In the genomic region with DNA sequence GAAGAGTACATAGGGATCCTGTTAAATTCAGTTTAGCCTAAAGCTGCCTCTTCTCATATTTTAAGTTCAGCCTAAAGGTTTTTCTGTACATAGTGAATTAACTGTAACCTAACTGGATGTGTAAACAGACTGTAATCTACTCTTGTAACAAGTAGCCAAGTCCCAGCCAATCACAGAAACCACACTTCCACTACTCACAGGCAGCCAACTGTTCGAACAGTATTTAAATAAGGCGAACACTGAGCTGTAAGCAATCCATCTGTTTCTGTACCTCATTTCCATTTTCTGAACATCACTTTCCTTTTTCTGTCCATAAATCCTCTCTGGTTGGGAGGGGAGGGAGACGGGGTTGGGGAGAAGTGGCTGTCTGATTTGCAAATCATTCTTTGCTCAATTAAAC, we compare ENCODE assay signal across 16 cellular contexts. TPM values are rescaled to one million over a fixed set of nuclear protein-coding genes. Genes with fewer than 3 reads are reported as not detected.
DNase-seq lines count a peak whose midpoint lies in the region; ATAC-seq and TF ChIP-seq lines count a peak whose summit lies in the region.
"Had no signal": no experiment of that assay in that cellular context is flagged by ENCODE, and none has a peak within 500 bp of the region (broad histone marks: within the 10 kb centered on the region; RNA-seq: fewer than 3 reads in every experiment).

No MANE protein-coding gene starts in this region.

- no peak overlapping the region; the same call in 1 of the 2 replicates for H3K27ac ChIP-seq in WERI-Rb-1
- H3K27ac ChIP-seq in neural progenitor cell: no peak overlapping the region
- H3K27ac ChIP-seq: C4-2B had no signal

- H3K4me1 ChIP-seq in neural progenitor cell: peaks cover 6% of the 10 kb centered on the region

- TF ChIP-seq CTCF in WERI-Rb-1 (IDR thresholded peaks at IDR 0.05; ENCODE audit: low read depth, low read length) (no peak), neural progenitor cell (IDR thresholded peaks at IDR 0.05) (no peak)

- H3K9me3 ChIP-seq in WERI-Rb-1 (ENCODE audit: severe bottlenecking): no peaks in the 10 kb centered on the region
- H3K9me3 ChIP-seq in neural progenitor cell (ENCODE audit: low read depth): no peaks in the 10 kb centered on the region

- ATAC-seq in HG03196 (IDR thresholded peaks at IDR 0.05; ENCODE audit: unreplicated experiment): no peak
- ATAC-seq: GM12878, T-helper 17 cell had no signal

- intact Hi-C loops in activated T-helper 1 cell treated with anti-CD3 and anti-CD28 coated beads, Interleukin-12 subunit alpha, Interleukin-12 subunit beta, Interleukin-2, Interleukin-4 antibody, amounts not matched to agents 30 ng/mL and 10 ng/mL and 1 ng/mL, durations not matched to agents 14 hours and 24 hours and 36 hours (cut with micrococcal nuclease): no loop called here

- no peaks in the 10 kb centered on the region for H4K20me1 ChIP-seq in neural progenitor cell (ENCODE audit: low read depth)

- H3K4me2 ChIP-seq in neural progenitor cell: no peak overlapping the region

- H3K27me3 ChIP-seq in WERI-Rb-1 (ENCODE audit: insufficient read depth, low read depth, severe bottlenecking) (no peaks in the 10 kb centered on the region), neural progenitor cell (no peaks in the 10 kb centered on the region)

- no peaks in the 10 kb centered on the region for H3K36me3 ChIP-seq in WERI-Rb-1
- no peaks in the 10 kb centered on the region for H3K36me3 ChIP-seq in neural progenitor cell

- no peak overlapping the region for H3K4me3 Mint-ChIP-seq in neural progenitor cell
- H3K4me3 Mint-ChIP-seq in activated T-helper 1 cell treated with anti-CD3 and anti-CD28 coated beads, Interleukin-12 subunit alpha, Interleukin-12 subunit beta, Interleukin-2, Interleukin-4 antibody, amounts not matched to agents 30 ng/mL and 10 ng/mL and 1 ng/mL, durations not matched to agents 14 hours and 24 hours and 36 hours: no peak overlapping the region
- H3K4me3 Mint-ChIP-seq: T-helper 17 cell had no signal

- H3K27me3 Mint-ChIP-seq in neural progenitor cell (ENCODE audit: insufficient read depth, low read depth): peaks cover 2% of the 10 kb centered on the region
- H3K27me3 Mint-ChIP-seq in activated T-helper 1 cell treated with anti-CD3 and anti-CD28 coated beads, Interleukin-12 subunit alpha, Interleukin-12 subunit beta, Interleukin-2, Interleukin-4 antibody, amounts not matched to agents 30 ng/mL and 10 ng/mL and 1 ng/mL, durations not matched to agents 14 hours and 24 hours and 36 hours (ENCODE audit: insufficient read depth): peaks cover 14% of the 10 kb centered on the region
- H3K27me3 Mint-ChIP-seq: T-helper 17 cell had no signal

- peak; percentile 64 for DNase-seq in NCI-H1694 (lab: John Stamatoyannopoulos, UW)
- DNase-seq in NCI-H524 (lab: John Stamatoyannopoulos, UW): peak; percentile 36 to 81
- peak; percentile 23 for DNase-seq in WERI-Rb-1
- no peak for DNase-seq in neural progenitor cell (ENCODE audit: low spot score)
- DNase-seq in activated T-helper 1 cell treated with anti-CD3 and anti-CD28 coated beads, Interleukin-12 subunit alpha, Interleukin-12 subunit beta, Interleukin-2, Interleukin-4 antibody, amounts not matched to agents 30 ng/mL and 10 ng/mL and 1 ng/mL, durations not matched to agents 14 hours and 24 hours and 36 hours (ENCODE audit: low spot score): no peak
- no peak for DNase-seq in midbrain (lab: John Stamatoyannopoulos, UW)
- DNase-seq in hypothalamus (lab: John Stamatoyannopoulos, UW): no peak
- DNase-seq: COR-L47, DMS79, HCEC 1CT, NCI-H748 treated with DMSO at 0.1 percent for 48 hours, SIG-M5, T-helper 17 cell had no signal

- H3K9me3 Mint-ChIP-seq in neural progenitor cell: no peaks in the 10 kb centered on the region
- no peaks in the 10 kb centered on the region for H3K9me3 Mint-ChIP-seq in activated T-helper 1 cell treated with anti-CD3 and anti-CD28 coated beads, Interleukin-12 subunit alpha, Interleukin-12 subunit beta, Interleukin-2, Interleukin-4 antibody, amounts not matched to agents 30 ng/mL and 10 ng/mL and 1 ng/mL, durations not matched to agents 14 hours and 24 hours and 36 hours

- H3K79me2 ChIP-seq in neural progenitor cell (ENCODE audit: low read depth): no peaks in the 10 kb centered on the region

- H3F3A ChIP-seq in neural progenitor cell (ENCODE audit: low read depth): no peaks in the 10 kb centered on the region

- H3K27ac Mint-ChIP-seq in neural progenitor cell: no peak overlapping the region
- H3K27ac Mint-ChIP-seq in activated T-helper 1 cell treated with anti-CD3 and anti-CD28 coated beads, Interleukin-12 subunit alpha, Interleukin-12 subunit beta, Interleukin-2, Interleukin-4 antibody, amounts not matched to agents 30 ng/mL and 10 ng/mL and 1 ng/mL, durations not matched to agents 14 hours and 24 hours and 36 hours: no peak overlapping the region

- H3K4me3 ChIP-seq in WERI-Rb-1 (ENCODE audit: low read depth, low read length): no peak overlapping the region
- H3K4me3 ChIP-seq in neural progenitor cell: no peak overlapping the region
- H3K4me3 ChIP-seq: GM12878 had no signal

- H2AFZ ChIP-seq in neural progenitor cell (replicated peaks): peak overlapping the region; percentile 52

- H3K4me1 Mint-ChIP-seq in neural progenitor cell: peaks cover 7% of the 10 kb centered on the region
- H3K4me1 Mint-ChIP-seq in activated T-helper 1 cell treated with anti-CD3 and anti-CD28 coated beads, Interleukin-12 subunit alpha, Interleukin-12 subunit beta, Interleukin-2, Interleukin-4 antibody, amounts not matched to agents 30 ng/mL and 10 ng/mL and 1 ng/mL, durations not matched to agents 14 hours and 24 hours and 36 hours (ENCODE audit: low read depth): no peaks in the 10 kb centered on the region

- H3K9ac ChIP-seq in neural progenitor cell: no peak overlapping the region

- H3K36me3 Mint-ChIP-seq in neural progenitor cell: no peaks in the 10 kb centered on the region
- no peaks in the 10 kb centered on the region for H3K36me3 Mint-ChIP-seq in activated T-helper 1 cell treated with anti-CD3 and anti-CD28 coated beads, Interleukin-12 subunit alpha, Interleukin-12 subunit beta, Interleukin-2, Interleukin-4 antibody, amounts not matched to agents 30 ng/mL and 10 ng/mL and 1 ng/mL, durations not matched to agents 14 hours and 24 hours and 36 hours (ENCODE audit: low read depth)

RNA-seq across cellular contexts. Expression of a gene that starts 15.0 kb away (rescaled TPM):
- 26.4 and 32.0 TPM in 2 replicates for total RNA-seq in neural progenitor cell (ENCODE audit: low replicate concordance)
- 19.4 and 20.0 TPM in 2 replicates for total RNA-seq in activated T-helper 1 cell treated with anti-CD3 and anti-CD28 coated beads, Interleukin-12 subunit alpha, Interleukin-12 subunit beta, Interleukin-2, Interleukin-4 antibody, amounts not matched to agents 30 ng/mL and 10 ng/mL and 1 ng/mL, durations not matched to agents 14 hours and 24 hours and 36 hours

RNA-seq across cellular contexts. Expression of a gene that starts 33.9 kb away (rescaled TPM):
- total RNA-seq in neural progenitor cell (ENCODE audit: low replicate concordance): 33.5 and 42.7 TPM in 2 replicates
- total RNA-seq in activated T-helper 1 cell treated with anti-CD3 and anti-CD28 coated beads, Interleukin-12 subunit alpha, Interleukin-12 subunit beta, Interleukin-2, Interleukin-4 antibody, amounts not matched to agents 30 ng/mL and 10 ng/mL and 1 ng/mL, durations not matched to agents 14 hours and 24 hours and 36 hours: 25.0 and 27.1 TPM in 2 replicates

Comparison
In these comparisons a context has a peak if more than half of its experiments do, and no peak if none do; other contexts are left out.
1. DNase-seq: peak in NCI-H1694 (single experiment), NCI-H524 (2 of 2) and WERI-Rb-1 (single experiment); none in neural progenitor cell (single experiment), activated T-helper 1 cell treated with anti-CD3 and anti-CD28 coated beads, Interleukin-12 subunit alpha, Interleukin-12 subunit beta, Interleukin-2, Interleukin-4 antibody, amounts not matched to agents 30 ng/mL and 10 ng/mL and 1 ng/mL, durations not matched to agents 14 hours and 24 hours and 36 hours (single experiment), midbrain (single experiment) and hypothalamus (0 of 51).